8 cellular contexts compared by ENCODE assay signal in the genomic region with DNA sequence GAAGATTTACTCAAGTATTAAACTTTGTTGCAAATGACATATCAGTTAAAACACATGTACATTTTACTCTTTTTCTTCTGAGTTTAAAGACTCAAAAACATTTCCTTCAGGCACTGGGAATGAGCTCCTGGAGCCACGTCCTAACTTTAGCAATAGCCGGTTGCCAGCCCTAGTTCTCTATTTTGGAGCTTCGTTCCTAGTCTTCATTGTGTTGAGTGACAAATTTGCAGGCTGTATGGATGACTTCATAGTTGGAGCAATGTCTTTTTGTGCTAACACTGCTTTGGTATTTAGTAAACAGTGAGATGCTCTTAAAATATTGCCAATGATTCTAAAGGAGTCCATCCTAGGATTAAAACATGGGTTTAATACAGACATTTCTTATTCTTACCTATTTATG.
"Had no signal": no experiment of that assay in that cellular context is flagged by ENCODE, and none has a peak within 500 bp of the region (broad histone marks: within the 10 kb centered on the region; RNA-seq: fewer than 3 reads in every experiment).

No MANE protein-coding gene starts in this region.

- H3K9me3 ChIP-seq: HAP-1 had no signal

- H3K4me3 ChIP-seq: HAP-1 had no signal

- H3K36me3 Mint-ChIP-seq: IgD-negative memory B cell had no signal

- H3K27me3 Mint-ChIP-seq: IgD-negative memory B cell had no signal

- H3K36me3 ChIP-seq: HAP-1 had no signal

- H3K9me3 Mint-ChIP-seq: HFFc6 had no signal

- ATAC-seq: HCT116, HepG2 had no signal

- H3K27ac ChIP-seq: HL-60 had no signal

- DNase-seq: GOT3, H7, HFFc6 had no signal

- H3K4me1 Mint-ChIP-seq: IgD-negative memory B cell had no signal

- H3K4me3 Mint-ChIP-seq: HFFc6, IgD-negative memory B cell had no signal

- H3K27ac Mint-ChIP-seq: HFFc6, IgD-negative memory B cell had no signal
